Comparison of ENCODE assay signal across 8 cellular contexts in genomic region chr11:126446581-126446980, GRCh38.
"Had no signal": no experiment of that assay in that cellular context is flagged by ENCODE, and none has a peak within 500 bp of the region (broad histone marks: within the 10 kb centered on the region; RNA-seq: fewer than 3 reads in every experiment).

No MANE protein-coding gene starts in this region.

- H3K27ac Mint-ChIP-seq: GM23338, H9, HFFc6 had no signal

- H2AFZ ChIP-seq: GM23248, GM23338 had no signal

- H3K4me2 ChIP-seq: GM23338 had no signal

- H3K4me3 ChIP-seq: GM23248, GM23338, HAP-1 had no signal

- H3K36me3 ChIP-seq: HAP-1 had no signal

- H3K9ac ChIP-seq: GM23248 had no signal

- H3K9me3 ChIP-seq: HAP-1 had no signal

- DNase-seq: GM23248, GOT3, H7, H9, HCEC 1CT, HFFc6 had no signal

- H3K27ac ChIP-seq: GM23248 had no signal

- H3K4me3 Mint-ChIP-seq: GM23338, H9, HFFc6 had no signal
